17 cellular contexts compared by ENCODE assay signal in genomic region chr18:473687-474265, GRCh38. TPM values are rescaled to one million over a fixed set of nuclear protein-coding genes. Genes with fewer than 3 reads are reported as not detected.
A peak's percentile ranks its signal among the peaks of the same experiment; 100 is the strongest.
DNase-seq lines count a peak whose midpoint lies in the region; ATAC-seq and TF ChIP-seq lines count a peak whose summit lies in the region.
"Had no signal": no experiment of that assay in that cellular context is flagged by ENCODE, and none has a peak within 500 bp of the region (broad histone marks: within the 10 kb centered on the region; RNA-seq: fewer than 3 reads in every experiment).

No MANE protein-coding gene starts in this region.

- no peak overlapping the region for H2BK5ac ChIP-seq in mesenchymal stem cell (ENCODE audit: low read depth, low read length, poor library complexity, severe bottlenecking)

- H3K9me3 ChIP-seq in endodermal cell (ENCODE audit: control insufficient read depth, low read length): no peaks in the 10 kb centered on the region
- H3K9me3 ChIP-seq in mesenchymal stem cell (ENCODE audit: control insufficient read depth, low read length): no peaks in the 10 kb centered on the region
- H3K9me3 ChIP-seq in sigmoid colon: no peaks in the 10 kb centered on the region

- H4K8ac ChIP-seq in mesenchymal stem cell (ENCODE audit: low read length): no peak overlapping the region

- peaks cover 9% of the 10 kb centered on the region for H3K4me1 ChIP-seq in endodermal cell (ENCODE audit: control insufficient read depth, insufficient read depth, low read length)
- H3K4me1 ChIP-seq in mesenchymal stem cell (ENCODE audit: control insufficient read depth, insufficient read depth, low read depth, low read length): peaks cover 16% of the 10 kb centered on the region
- peaks cover 0 to 54% (median 33%) of the 10 kb centered on the region in 4 donors for H3K4me1 ChIP-seq in sigmoid colon

- 89% methylated on average over 1 of the region's 1 CpG for WGBS in endodermal cell (ENCODE audit: insufficient coverage in 1 of 2, insufficient read length in 1 of 2), 2 experiments
- 100% methylated on average over 1 of the region's 1 CpG for WGBS in mesenchymal stem cell
- WGBS in sigmoid colon, 2 donors: 77 to 80% methylated on average over 1 of the region's 1 CpG

- H3K27me3 Mint-ChIP-seq in endodermal cell (ENCODE audit: insufficient read depth): no peaks in the 10 kb centered on the region
- H3K27me3 Mint-ChIP-seq in natural killer cell treated with Interleukin-12 subunit alpha and Interleukin-12 subunit beta and Interleukin-15 and Interleukin-18, amount 100 ng/mL, for 72 hours: peaks cover 3 to 4% of the 10 kb centered on the region in 2 donors

- H2AK5ac ChIP-seq in mesenchymal stem cell (ENCODE audit: low read length, severe bottlenecking): peak overlapping the region; percentile 89

- no peak overlapping the region for H3K23ac ChIP-seq in mesenchymal stem cell (ENCODE audit: low read length in 2 of 2)

- peak; percentile 25 for DNase-seq in NCI-H226
- no peak for DNase-seq in endodermal cell
- no peak for DNase-seq in mesenchymal stem cell
- DNase-seq in sigmoid colon: no peak
- DNase-seq in RWPE1 (ENCODE audit: low spot score): no peak
- no peak for DNase-seq in natural killer cell treated with Interleukin-12 subunit alpha and Interleukin-12 subunit beta and Interleukin-15 and Interleukin-18, amount 100 ng/mL, for 72 hours (ENCODE audit: low spot score)
- DNase-seq in posterior cingulate gyrus: no peak
- DNase-seq in NCI-H1048 (lab: John Stamatoyannopoulos, UW): no peak
- DNase-seq: AML-193, DMS79, HCEC 1CT, NCI-H1105, NCI-H2081, NCI-H510A treated with DMSO at 0.1 percent for 48 hours, NCI-H774, SHP77 treated with DMSO at 0.1 percent for 48 hours had no signal

- H4K91ac ChIP-seq in mesenchymal stem cell (ENCODE audit: low read length): no peak overlapping the region

- H3K36me3 Mint-ChIP-seq in endodermal cell (ENCODE audit: low read depth): peaks cover 38% of the 10 kb centered on the region
- H3K36me3 Mint-ChIP-seq in natural killer cell treated with Interleukin-12 subunit alpha and Interleukin-12 subunit beta and Interleukin-15 and Interleukin-18, amount 100 ng/mL, for 72 hours: no peaks in the 10 kb centered on the region
- H3K36me3 Mint-ChIP-seq: CD14-positive monocyte had no signal

- H2AFZ ChIP-seq in mesenchymal stem cell (ENCODE audit: low read depth, low read length): no peak overlapping the region

- intact Hi-C loops in sigmoid colon (cut with DNase I): no loop called here
- intact Hi-C loops in posterior cingulate gyrus (cut with DNase I): loop anchor here (10.0 kb wide), 1 partner anchor 99 kb away; no protein-coding TSS in a partner anchor

- no peak overlapping the region for H3K14ac ChIP-seq in mesenchymal stem cell (ENCODE audit: low read length in 2 of 2)

- no peak for ATAC-seq in natural killer cell treated with Interleukin-12 subunit alpha and Interleukin-12 subunit beta and Interleukin-15 and Interleukin-18, amount 100 ng/mL, for 72 hours

- H3K4me2 ChIP-seq in mesenchymal stem cell (ENCODE audit: low read length, poor library complexity, severe bottlenecking): no peak overlapping the region

- no peaks in the 10 kb centered on the region for H3K9me3 Mint-ChIP-seq in endodermal cell
- no peaks in the 10 kb centered on the region for H3K9me3 Mint-ChIP-seq in natural killer cell treated with Interleukin-12 subunit alpha and Interleukin-12 subunit beta and Interleukin-15 and Interleukin-18, amount 100 ng/mL, for 72 hours
- H3K9me3 Mint-ChIP-seq: CD14-positive monocyte had no signal

- TF ChIP-seq CTCF in endodermal cell (conservative IDR thresholded peaks at IDR 0.05): no peak
- TF ChIP-seq CTCF in sigmoid colon (IDR thresholded peaks at IDR 0.05): no peak
- TF ChIP-seq CTCF in RWPE1 (conservative IDR thresholded peaks at IDR 0.05; ENCODE audit: low read depth): no peak

- no peak overlapping the region for H3K4ac ChIP-seq in mesenchymal stem cell (ENCODE audit: low read depth in 1 of 2, low read length in 2 of 2)

- H2BK15ac ChIP-seq in mesenchymal stem cell (ENCODE audit: low read depth, poor library complexity, severe bottlenecking): no peak overlapping the region

- H3K4me1 Mint-ChIP-seq in endodermal cell: peaks cover 21% of the 10 kb centered on the region
- no peaks in the 10 kb centered on the region for H3K4me1 Mint-ChIP-seq in natural killer cell treated with Interleukin-12 subunit alpha and Interleukin-12 subunit beta and Interleukin-15 and Interleukin-18, amount 100 ng/mL, for 72 hours (ENCODE audit: low read depth in 2 of 2)

- H3K9ac ChIP-seq in endodermal cell (ENCODE audit: extremely low read depth, low read length, poor library complexity, severe bottlenecking): no peak overlapping the region
- peak overlapping the region; percentile 37 for H3K9ac ChIP-seq in mesenchymal stem cell (ENCODE audit: low read length)

- peak overlapping the region in 1 of 2 experiments; percentile 49 for H2BK12ac ChIP-seq in mesenchymal stem cell (ENCODE audit: low read length in 2 of 2)

- H3K4me3 ChIP-seq in endodermal cell (ENCODE audit: low read length) (no peak overlapping the region), mesenchymal stem cell (ENCODE audit: insufficient read depth in 1 of 2, low read depth in 1 of 2, low read length in 2 of 2) (no peak overlapping the region), sigmoid colon (no peak overlapping the region)

- CTCF ChIA-PET in RWPE1 (lab: Yijun Ruan, JAX): no interaction called here

- no peak for TF ChIP-seq EP300 in sigmoid colon (IDR thresholded peaks at IDR 0.05)

- peak overlapping the region; percentile 76 for H3K27ac Mint-ChIP-seq in endodermal cell
- H3K27ac Mint-ChIP-seq in natural killer cell treated with Interleukin-12 subunit alpha and Interleukin-12 subunit beta and Interleukin-15 and Interleukin-18, amount 100 ng/mL, for 72 hours: no peak overlapping the region

- H3K18ac ChIP-seq in mesenchymal stem cell (ENCODE audit: low read depth in 1 of 2, low read length in 2 of 2): no peak overlapping the region

- POLR2A ChIA-PET in RWPE1 (lab: Yijun Ruan, JAX; ENCODE audit: low non-redundant PET): no interaction called here

- H3K27me3 ChIP-seq in endodermal cell (ENCODE audit: control insufficient read depth, insufficient read depth, low read length, poor library complexity, severe bottlenecking) (no peaks in the 10 kb centered on the region), mesenchymal stem cell (ENCODE audit: control insufficient read depth in 1 of 2, insufficient read depth in 1 of 2, low read length in 2 of 2) (no peaks in the 10 kb centered on the region), sigmoid colon (no peaks in the 10 kb centered on the region)

- peaks cover 2% of the 10 kb centered on the region for H3K79me1 ChIP-seq in mesenchymal stem cell (replicated peaks; ENCODE audit: low read length, poor library complexity, severe bottlenecking)

- H3K27ac ChIP-seq in endodermal cell (ENCODE audit: low read depth, low read length) (no peak overlapping the region), mesenchymal stem cell (ENCODE audit: low read length, poor library complexity, severe bottlenecking) (no peak overlapping the region), sigmoid colon (peak overlapping the region in 3 of 4 donors; percentile 28 to 69 (median 67)), RWPE1 (no peak overlapping the region)

- peaks cover 81% of the 10 kb centered on the region for H3K36me3 ChIP-seq in endodermal cell (ENCODE audit: control insufficient read depth, insufficient read depth, low read length)
- H3K36me3 ChIP-seq in mesenchymal stem cell (ENCODE audit: control insufficient read depth in 1 of 2, insufficient read depth in 2 of 2, low read depth in 1 of 2, low read length in 2 of 2): peaks cover 0 to 16% of the 10 kb centered on the region in 2 experiments
- H3K36me3 ChIP-seq in sigmoid colon: no peaks in the 10 kb centered on the region

- TF ChIP-seq POLR2A in sigmoid colon (IDR thresholded peaks at IDR 0.05): no peak

- no peak overlapping the region for H2BK120ac ChIP-seq in mesenchymal stem cell (ENCODE audit: low read depth, low read length)

- H3K4me3 Mint-ChIP-seq in endodermal cell: no peak overlapping the region
- H3K4me3 Mint-ChIP-seq in natural killer cell treated with Interleukin-12 subunit alpha and Interleukin-12 subunit beta and Interleukin-15 and Interleukin-18, amount 100 ng/mL, for 72 hours: no peak overlapping the region
- H3K4me3 Mint-ChIP-seq: CD14-positive monocyte had no signal

RNA-seq across cellular contexts. Expression of gene COLEC12, which starts 26.7 kb away (rescaled TPM):
- total RNA-seq in endodermal cell: 100 to 1,000 TPM; 123 TPM
- polyA plus RNA-seq in endodermal cell (2013, experiment 1 of 2): 31.1 TPM
- 38.5 TPM for polyA plus RNA-seq in endodermal cell (2013, experiment 2 of 2)
- polyA plus RNA-seq in mesenchymal stem cell (2013, experiment 1 of 2): 8.9 TPM
- polyA plus RNA-seq in mesenchymal stem cell (2013, experiment 2 of 2): 9.2 TPM
- total RNA-seq in sigmoid colon: 10 to 100 TPM; 15.9 to 24.7 (median 19.0) TPM
- polyA plus RNA-seq in sigmoid colon: 1 to 10 TPM in 2 of 3 donors, under 1 TPM in 1; 0.69 to 4.2 (median 2.4) TPM
- not detected for total RNA-seq in natural killer cell treated with Interleukin-12 subunit alpha and Interleukin-12 subunit beta and Interleukin-15 and Interleukin-18, amount 100 ng/mL, for 72 hours

Comparison
In these comparisons a context has a peak if more than half of its experiments do, and no peak if none do; other contexts are left out.
1. H3K27ac ChIP-seq: peak in sigmoid colon (3 of 4); none in endodermal cell (single experiment), mesenchymal stem cell (single experiment) and RWPE1 (single experiment).
2. RNA of gene COLEC12, which starts 26.7 kb away (total RNA-seq): 123 TPM in endodermal cell and 15.9 to 24.7 TPM in sigmoid colon; not detected in natural killer cell treated with Interleukin-12 subunit alpha and Interleukin-12 subunit beta and Interleukin-15 and Interleukin-18, amount 100 ng/mL, for 72 hours; every median in the first group is over 10 times any median in the second.